ENCODE assay signal across 31 cellular contexts in the genomic region with DNA sequence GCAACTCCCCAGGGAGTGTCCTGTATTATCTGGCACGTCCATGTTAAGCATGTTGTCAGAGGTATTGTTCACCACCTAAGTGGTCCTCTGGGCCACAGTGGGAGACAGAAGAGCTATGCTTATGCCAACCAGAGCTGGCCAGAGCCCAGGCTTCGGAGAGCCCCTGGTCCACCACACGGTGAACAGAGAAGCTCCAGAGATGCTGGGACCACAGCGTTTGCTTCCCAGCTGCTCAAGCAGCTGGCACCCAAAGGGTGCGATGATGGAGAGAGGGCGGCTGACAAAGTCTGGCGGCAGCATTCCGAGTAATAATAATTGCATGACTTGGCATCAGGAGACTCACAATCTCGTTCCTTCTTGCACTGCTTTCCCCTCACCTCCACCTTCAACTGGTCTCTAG. TPM values are rescaled to one million over a fixed set of nuclear protein-coding genes. Genes with fewer than 3 reads are reported as not detected.
"Had no signal": no experiment of that assay in that cellular context is flagged by ENCODE, and none has a peak within 500 bp of the region (broad histone marks: within the 10 kb centered on the region; RNA-seq: fewer than 3 reads in every experiment).

No MANE protein-coding gene starts in this region.

- DNase-seq: activated CD4-positive, alpha-beta memory T cell treated with anti-CD3 and anti-CD28 coated beads, Interleukin-2, amount 10 ng/mL, durations not matched to agents 7 days and 5 days; activated CD4-positive, alpha-beta T cell treated with anti-CD3 and anti-CD28 coated beads for 1 hour; activated CD4-positive, alpha-beta T cell treated with anti-CD3 and anti-CD28 coated beads for 4 hours; activated CD4-positive, alpha-beta T cell treated with anti-CD3 and anti-CD28 coated beads, Interleukin-2, amount 10 ng/mL, durations not matched to agents 7 days and 5 days; activated CD4-positive, alpha-beta T cell treated with anti-CD3 and anti-CD28 coated beads, Interleukin-2, amount 50 U/mL, for 4 hours; activated CD8-positive, alpha-beta memory T cell treated with anti-CD3 and anti-CD28 coated beads, Interleukin-2, amount 50 U/mL, for 48 hours; activated gamma-delta T cell; activated naive CD4-positive, alpha-beta T cell treated with anti-CD3 and anti-CD28 coated beads, Interleukin-2, amount 50 U/mL, for 16 hours; activated naive CD4-positive, alpha-beta T cell treated with Interleukin-2 at 50 U/mL for 16 hours; activated T-cell treated with anti-CD3 and anti-CD28 coated beads for 4 hours; activated T-cell treated with anti-CD3 and anti-CD28 coated beads, Interleukin-2, amount 50 U/mL, for 24 hours; activated T-cell treated with anti-CD3 and anti-CD28 coated beads, Interleukin-2, amount 50 U/mL, for 72 hours; amniotic stem cell; cortex of kidney; dermis blood vessel endothelial cell; effector CD8-positive, alpha-beta T cell; esophagus squamous epithelium; foreskin melanocyte; T-helper 2 cell had no signal

- ATAC-seq: activated T-cell treated with anti-CD3 and anti-CD28 coated beads, Interleukin-2, amount 50 U/mL, for 72 hours; gastroesophageal sphincter had no signal

- H3K27me3 ChIP-seq: ascending aorta, breast epithelium, cardiac muscle cell, esophagus squamous epithelium, gastroesophageal sphincter had no signal

- H3K4me3 Mint-ChIP-seq: activated CD4-positive, alpha-beta memory T cell treated with anti-CD3 and anti-CD28 coated beads, Interleukin-2, amount 10 ng/mL, durations not matched to agents 7 days and 5 days; activated CD4-positive, alpha-beta T cell treated with anti-CD3 and anti-CD28 coated beads, Interleukin-2, amount 10 ng/mL, durations not matched to agents 7 days and 5 days; activated naive CD8-positive, alpha-beta T cell; activated T-cell treated with anti-CD3 and anti-CD28 coated beads, Interleukin-2, amount 50 U/mL, for 24 hours; activated T-cell treated with anti-CD3 and anti-CD28 coated beads, Interleukin-2, amount 50 U/mL, for 72 hours; brain; central memory CD8-positive, alpha-beta T cell had no signal

- H3K4me1 Mint-ChIP-seq: activated CD4-positive, alpha-beta memory T cell treated with anti-CD3 and anti-CD28 coated beads, Interleukin-2, amount 10 ng/mL, durations not matched to agents 7 days and 5 days; activated CD4-positive, alpha-beta T cell treated with anti-CD3 and anti-CD28 coated beads, Interleukin-2, amount 10 ng/mL, durations not matched to agents 7 days and 5 days; central memory CD8-positive, alpha-beta T cell had no signal

- H3K36me3 Mint-ChIP-seq: activated naive CD8-positive, alpha-beta T cell had no signal

- H3K4me3 ChIP-seq: ascending aorta, breast epithelium, cardiac muscle cell, esophagus squamous epithelium, gastroesophageal sphincter had no signal

- H3K9me3 ChIP-seq: ascending aorta had no signal

- H3K4me1 ChIP-seq: ascending aorta, breast epithelium had no signal

- H3K27ac ChIP-seq: ascending aorta, breast epithelium, cardiac muscle cell, epithelial cell of prostate, esophagus squamous epithelium, gastroesophageal sphincter had no signal

- H3K9me3 Mint-ChIP-seq: activated CD4-positive, alpha-beta memory T cell treated with anti-CD3 and anti-CD28 coated beads, Interleukin-2, amount 10 ng/mL, durations not matched to agents 7 days and 5 days; activated T-cell treated with anti-CD3 and anti-CD28 coated beads, Interleukin-2, amount 50 U/mL, for 72 hours; central memory CD8-positive, alpha-beta T cell had no signal

- H3K27me3 Mint-ChIP-seq: activated CD4-positive, alpha-beta memory T cell treated with anti-CD3 and anti-CD28 coated beads, Interleukin-2, amount 10 ng/mL, durations not matched to agents 7 days and 5 days; activated CD4-positive, alpha-beta T cell treated with anti-CD3 and anti-CD28 coated beads, Interleukin-2, amount 10 ng/mL, durations not matched to agents 7 days and 5 days; activated naive CD8-positive, alpha-beta T cell; activated T-cell treated with anti-CD3 and anti-CD28 coated beads, Interleukin-2, amount 50 U/mL, for 24 hours; brain; central memory CD8-positive, alpha-beta T cell had no signal

- H3K36me3 ChIP-seq: ascending aorta, breast epithelium, cardiac muscle cell had no signal

- H3K27ac Mint-ChIP-seq: activated CD4-positive, alpha-beta memory T cell treated with anti-CD3 and anti-CD28 coated beads, Interleukin-2, amount 10 ng/mL, durations not matched to agents 7 days and 5 days; activated CD4-positive, alpha-beta T cell treated with anti-CD3 and anti-CD28 coated beads, Interleukin-2, amount 10 ng/mL, durations not matched to agents 7 days and 5 days; activated naive CD8-positive, alpha-beta T cell; activated T-cell treated with anti-CD3 and anti-CD28 coated beads, Interleukin-2, amount 50 U/mL, for 24 hours; activated T-cell treated with anti-CD3 and anti-CD28 coated beads, Interleukin-2, amount 50 U/mL, for 72 hours; brain had no signal

RNA-seq across cellular contexts. Expression of gene RCVRN, which starts 35.8 kb away (rescaled TPM):
- total RNA-seq: activated CD4-positive, alpha-beta memory T cell treated with anti-CD3 and anti-CD28 coated beads, Interleukin-2, amount 10 ng/mL, durations not matched to agents 7 days and 5 days; activated CD4-positive, alpha-beta T cell treated with anti-CD3 and anti-CD28 coated beads, Interleukin-2, amount 10 ng/mL, durations not matched to agents 7 days and 5 days; activated T-cell treated with anti-CD3 and anti-CD28 coated beads, Interleukin-2, amount 50 U/mL, for 72 hours; ascending aorta; dermis blood vessel endothelial cell; endothelial cell of umbilical vein; esophagus squamous epithelium; fibroblast of lung; fibroblast of villous mesenchyme; T-helper 1 cell treated with Interleukin-12 subunit alpha and Interleukin-12 subunit beta and Interleukin-4 antibody, amounts not matched to agents 30 ng/mL and 1 ng/mL, for 36 hours had no signal
